24 cellular contexts compared by ENCODE assay signal in genomic region chr10:74450623-74451022, GRCh38.
"Had no signal": no experiment of that assay in that cellular context is flagged by ENCODE, and none has a peak within 500 bp of the region (broad histone marks: within the 10 kb centered on the region; RNA-seq: fewer than 3 reads in every experiment).

No MANE protein-coding gene starts in this region.

- H3K27me3 ChIP-seq: ascending aorta, breast epithelium, cardiac muscle cell, colonic mucosa had no signal

- DNase-seq: activated CD4-positive, alpha-beta memory T cell treated with anti-CD3 and anti-CD28 coated beads for 36 hours; activated CD4-positive, alpha-beta T cell treated with anti-CD3 and anti-CD28 coated beads for 36 hours; activated CD4-positive, alpha-beta T cell treated with anti-CD3 and anti-CD28 coated beads, Interleukin-2, amount 10 ng/mL, durations not matched to agents 24 days and 14 days; activated CD4-positive, CD25-positive, alpha-beta regulatory T cell; activated CD4-positive, CD25-positive, alpha-beta regulatory T cell treated with anti-CD3 and anti-CD28 coated beads, Interleukin-2, amount 50 U/mL, for 72 hours; activated CD8-positive, alpha-beta memory T cell treated with anti-CD3 and anti-CD28 coated beads for 24 hours; activated effector memory CD4-positive, alpha-beta T cell treated with Interleukin-2 at 50 U/mL for 16 hours; activated gamma-delta T cell treated with Interleukin-2 at 50 U/mL for 16 hours; activated naive CD4-positive, alpha-beta T cell treated with anti-CD3 and anti-CD28 coated beads, Interleukin-2, amount 50 U/mL, for 16 hours; activated naive CD4-positive, alpha-beta T cell treated with Interleukin-2 at 50 U/mL for 16 hours; activated T-cell treated with anti-CD3 and anti-CD28 coated beads, Interleukin-2, amount 50 U/mL, for 4 hours; central memory CD4-positive, alpha-beta T cell; cerebellar nuclear complex; colonic mucosa; effector CD8-positive, alpha-beta T cell; foreskin fibroblast; head of caudate nucleus; T-helper 1 cell; T-helper 17 cell; T1000 had no signal

- H3K27ac ChIP-seq: ascending aorta, breast epithelium, cardiac muscle cell, colonic mucosa had no signal

- H3K4me3 ChIP-seq: ascending aorta, breast epithelium, cardiac muscle cell, colonic mucosa had no signal

- H3K9me3 ChIP-seq: ascending aorta, breast epithelium, colonic mucosa had no signal

- H3K4me1 ChIP-seq: ascending aorta, breast epithelium, colonic mucosa had no signal

- ATAC-seq: esophagus mucosa, T-helper 17 cell had no signal

- H3K36me3 ChIP-seq: ascending aorta, breast epithelium, cardiac muscle cell, colonic mucosa had no signal
